In the genomic region with DNA sequence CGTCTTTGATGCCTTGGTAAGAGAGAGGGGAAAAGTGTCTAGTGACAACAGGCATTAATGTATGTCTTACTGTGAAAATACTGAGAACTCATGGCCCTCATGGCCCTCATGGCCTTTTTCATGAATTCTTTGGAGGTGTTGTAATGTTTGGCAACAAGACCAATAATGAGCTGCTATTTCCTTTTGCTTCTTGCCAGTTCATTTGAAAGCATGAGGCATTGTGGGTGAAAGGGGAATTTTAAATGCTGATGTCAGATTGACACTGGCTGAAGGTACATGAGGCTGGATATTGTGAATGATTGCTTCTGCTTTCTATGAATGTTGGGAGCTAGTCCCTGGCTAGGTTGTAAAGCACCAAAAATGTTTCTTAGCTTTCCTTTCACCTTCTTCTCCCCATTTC, we compare ENCODE assay signal across 11 cellular contexts.
DNase-seq lines count a peak whose midpoint lies in the region; TF ChIP-seq lines count a peak whose summit lies in the region.
"Had no signal": no experiment of that assay in that cellular context is flagged by ENCODE, and none has a peak within 500 bp of the region (broad histone marks: within the 10 kb centered on the region; RNA-seq: fewer than 3 reads in every experiment).

No MANE protein-coding gene starts in this region.

- TF ChIP-seq CTCF in nephron (IDR thresholded peaks at IDR 0.05; ENCODE audit: unreplicated experiment in 3 of 3): no peak

- peaks cover 22% of the 10 kb centered on the region for H3K4me1 Mint-ChIP-seq in nephron

- H3K36me3 Mint-ChIP-seq in nephron (ENCODE audit: low read depth): no peaks in the 10 kb centered on the region

- peaks cover 2% of the 10 kb centered on the region for H3K9me3 Mint-ChIP-seq in nephron

- DNase-seq in Daoy (ENCODE audit: low read depth): peak; percentile 66
- DNase-seq in NOMO-1 treated with DMSO at 0.1 percent for 48 hours (lab: John Stamatoyannopoulos, UW; ENCODE audit: unreplicated experiment): peak; percentile 30
- DNase-seq in dermis blood vessel endothelial cell: peak; percentile 90
- DNase-seq in NCI-H2196 treated with DMSO at 0.1 percent for 48 hours (lab: John Stamatoyannopoulos, UW; ENCODE audit: unreplicated experiment): no peak
- no peak for DNase-seq in activated CD4-positive, CD25-positive, alpha-beta regulatory T cell treated with anti-CD3 and anti-CD28 coated beads, Interleukin-2, amount 50 U/mL, for 72 hours
- no peak for DNase-seq in NCI-H526 treated with DMSO at 0.1 percent for 48 hours (lab: John Stamatoyannopoulos, UW)
- DNase-seq: activated gamma-delta T cell treated with Interleukin-2 at 50 U/mL for 16 hours; DND-41; stimulated activated CD4-positive, alpha-beta T cell treated with anti-CD3 and anti-CD28 coated beads, Interleukin-4, amount 100 ng/mL, for 24 hours had no signal

- H3K4me3 Mint-ChIP-seq in nephron: no peak overlapping the region
- H3K4me3 Mint-ChIP-seq: IgD-negative memory B cell had no signal

- peaks cover 17% of the 10 kb centered on the region for H3K27me3 Mint-ChIP-seq in nephron (ENCODE audit: low read depth)
- H3K27me3 Mint-ChIP-seq: IgD-negative memory B cell had no signal

- H3K27ac Mint-ChIP-seq in nephron: peak overlapping the region in 2 of 3 experiments; percentile 6 to 42

Comparison
In these comparisons a context has a peak if more than half of its experiments do, and no peak if none do; other contexts are left out.
1. DNase-seq: peak in Daoy (single experiment), NOMO-1 treated with DMSO at 0.1 percent for 48 hours (single experiment) and dermis blood vessel endothelial cell (single experiment); none in NCI-H2196 treated with DMSO at 0.1 percent for 48 hours (single experiment), activated CD4-positive, CD25-positive, alpha-beta regulatory T cell treated with anti-CD3 and anti-CD28 coated beads, Interleukin-2, amount 50 U/mL, for 72 hours (single experiment) and NCI-H526 treated with DMSO at 0.1 percent for 48 hours (single experiment).